Comparison of ENCODE assay signal across 22 cellular contexts in the genomic region with DNA sequence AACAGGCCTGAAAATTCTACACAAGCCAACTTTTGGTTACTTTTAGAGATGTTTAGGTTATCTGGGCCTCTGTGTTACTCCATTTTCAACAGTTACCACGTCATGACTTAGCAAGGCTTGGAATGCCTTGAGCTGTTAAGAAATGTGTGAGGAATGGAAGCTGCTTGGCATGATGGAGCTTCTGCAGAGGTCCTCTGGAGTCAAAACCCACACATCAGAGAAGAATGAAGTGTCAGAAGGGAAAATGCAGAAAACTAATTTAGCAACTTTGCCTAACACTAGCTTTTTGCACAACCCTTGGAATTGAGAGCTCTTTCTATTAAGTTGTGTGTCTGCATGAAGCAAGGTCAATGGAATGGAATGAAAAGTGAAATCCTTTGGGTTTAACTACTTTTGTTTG. TPM values are rescaled to one million over a fixed set of nuclear protein-coding genes. Genes with fewer than 3 reads are reported as not detected.
A peak's percentile ranks its signal among the peaks of the same experiment; 100 is the strongest.
DNase-seq lines count a peak whose midpoint lies in the region; ATAC-seq and TF ChIP-seq lines count a peak whose summit lies in the region.
"Had no signal": no experiment of that assay in that cellular context is flagged by ENCODE, and none has a peak within 500 bp of the region (broad histone marks: within the 10 kb centered on the region; RNA-seq: fewer than 3 reads in every experiment).

No MANE protein-coding gene starts in this region.

- in situ Hi-C loops in brain microvascular endothelial cell (cut with HindIII; ENCODE audit: low pct_ligation_motif_present, low sequenced_read_pairs) = no loop called here

- DNase-seq in GM04504 (ENCODE audit: low read depth) (peak; percentile 18), brain microvascular endothelial cell (peak; percentile 14), iris pigment epithelial cell (ENCODE audit: low read depth) (peak; percentile 25), foreskin keratinocyte (no peak), DMS79 treated with DMSO at 0.1 percent for 48 hours (lab: John Stamatoyannopoulos, UW) (no peak), WERI-Rb-1 (no peak), left colon (no peak)
- DNase-seq: activated CD4-positive, alpha-beta T cell treated with anti-CD3 and anti-CD28 coated beads, Interleukin-2, amount 50 U/mL, for 48 hours; activated CD4-positive, CD25-positive, alpha-beta regulatory T cell; CD8-positive, alpha-beta T cell; NCI-H1436; NCI-H774; posterior cingulate gyrus; right cardiac atrium; SIG-M5; stimulated activated CD4-positive, alpha-beta T cell treated with anti-CD3 and anti-CD28 coated beads, Interleukin-15, amount 100 ng/mL, for 24 hours; stimulated activated naive B cell treated with anti-CD40 and anti-IgM and Interleukin-4, amounts not matched to agents 10 μg/mL and 1 μg/mL and 100 μg/mL, for 72 hours; SW 1271; T-helper 9 cell had no signal

- no peaks in the 10 kb centered on the region for H3K9me3 ChIP-seq in WERI-Rb-1 (ENCODE audit: severe bottlenecking)
- H3K9me3 ChIP-seq: suprapubic skin had no signal

- intact Hi-C loops in left colon (cut with DNase I, micrococcal nuclease) = no loop called here

- H3K4me3 ChIP-seq in brain microvascular endothelial cell (ENCODE audit: low read depth, low read length) = no peak overlapping the region
- no peak overlapping the region for H3K4me3 ChIP-seq in WERI-Rb-1 (ENCODE audit: low read depth, low read length)
- H3K4me3 ChIP-seq: neural progenitor cell, suprapubic skin had no signal

- H3K36me3 ChIP-seq in brain microvascular endothelial cell (replicated peaks) (no peaks in the 10 kb centered on the region), WERI-Rb-1 (no peaks in the 10 kb centered on the region)
- H3K36me3 ChIP-seq: neural progenitor cell, suprapubic skin had no signal

- no peak for ATAC-seq in foreskin keratinocyte
- no peak for ATAC-seq in left colon
- ATAC-seq: CD8-positive, alpha-beta T cell; right cardiac atrium; stimulated activated naive B cell treated with anti-CD40 and anti-IgM and Interleukin-4, amounts not matched to agents 10 μg/mL and 1 μg/mL and 100 μg/mL, for 72 hours had no signal

- TF ChIP-seq CTCF in brain microvascular endothelial cell (IDR thresholded peaks at IDR 0.05; ENCODE audit: low read depth, low read length, missing control alignments) (no peak), foreskin keratinocyte (conservative IDR thresholded peaks at IDR 0.05) (no peak), WERI-Rb-1 (IDR thresholded peaks at IDR 0.05; ENCODE audit: low read depth, low read length) (no peak)

- H3K27me3 ChIP-seq in brain microvascular endothelial cell (replicated peaks) (no peaks in the 10 kb centered on the region), foreskin keratinocyte (peaks cover 22% of the 10 kb centered on the region), WERI-Rb-1 (ENCODE audit: insufficient read depth, low read depth, severe bottlenecking) (no peaks in the 10 kb centered on the region)
- H3K27me3 ChIP-seq: neural progenitor cell, suprapubic skin had no signal

- H3K27ac ChIP-seq in brain microvascular endothelial cell = no peak overlapping the region
- no peak overlapping the region for H3K27ac ChIP-seq in foreskin keratinocyte
- no peak overlapping the region for H3K27ac ChIP-seq in WERI-Rb-1
- H3K27ac ChIP-seq: KMS-11, neural progenitor cell, suprapubic skin had no signal

- no peaks in the 10 kb centered on the region for H3K4me1 ChIP-seq in foreskin keratinocyte
- H3K4me1 ChIP-seq: suprapubic skin had no signal

RNA-seq across cellular contexts. Expression of a gene that starts 27.4 kb away (rescaled TPM):
- total RNA-seq in foreskin keratinocyte = 0.44 and 0.46 TPM in 2 replicates
- 0.04 and 0.09 TPM in 2 replicates for polyA plus RNA-seq in foreskin keratinocyte
- total RNA-seq in left colon = under 1 TPM; 0.06 to 0.73 TPM
- total RNA-seq: CD8-positive, alpha-beta T cell had no signal

Comparison
In these comparisons a context has a peak if more than half of its experiments do, and no peak if none do; other contexts are left out.
1. DNase-seq: peak in GM04504 (single experiment), brain microvascular endothelial cell (single experiment) and iris pigment epithelial cell (single experiment); none in foreskin keratinocyte (0 of 2), DMS79 treated with DMSO at 0.1 percent for 48 hours (single experiment), WERI-Rb-1 (single experiment) and left colon (0 of 2).